In genomic region chr1:30950700-30951099, GRCh38 we compare ENCODE assay signal across 34 cellular contexts. TPM values are rescaled to one million over a fixed set of nuclear protein-coding genes. Genes with fewer than 3 reads are reported as not detected.
"Had no signal": no experiment of that assay in that cellular context is flagged by ENCODE, and none has a peak within 500 bp of the region (broad histone marks: within the 10 kb centered on the region; RNA-seq: fewer than 3 reads in every experiment).

No MANE protein-coding gene starts in this region.

- H3K4me3 ChIP-seq: adrenal gland, body of pancreas, PC-9 had no signal

- FAIRE-seq: astrocyte, bronchial epithelial cell, RCC 7860 had no signal

- H3K4me1 ChIP-seq: body of pancreas had no signal

- H3K9ac ChIP-seq: KMS-11 had no signal

- H3K27ac Mint-ChIP-seq: activated B cell treated with CpG ODN at 0.5 μM for 24 hours; activated naive CD4-positive, alpha-beta T cell treated with anti-CD3 and anti-CD28 coated beads, Interleukin-2, amount 10 ng/mL, durations not matched to agents 7 days and 5 days; activated naive CD8-positive, alpha-beta T cell treated with anti-CD3 and anti-CD28 coated beads, Interleukin-2, amount 10 ng/mL, durations not matched to agents 7 days and 5 days; activated T-helper 17 cell treated with anti-CD3 and anti-CD28 coated beads, Interleukin-2, amount 50 U/mL, for 72 hours had no signal

- H3K27me3 Mint-ChIP-seq: activated B cell treated with CpG ODN at 0.5 μM for 24 hours; activated naive CD4-positive, alpha-beta T cell treated with anti-CD3 and anti-CD28 coated beads, Interleukin-2, amount 10 ng/mL, durations not matched to agents 7 days and 5 days; activated naive CD8-positive, alpha-beta T cell treated with anti-CD3 and anti-CD28 coated beads, Interleukin-2, amount 10 ng/mL, durations not matched to agents 7 days and 5 days; activated T-helper 17 cell treated with anti-CD3 and anti-CD28 coated beads, Interleukin-2, amount 50 U/mL, for 72 hours; T-cell had no signal

- H3K27ac ChIP-seq: adrenal gland, body of pancreas, KMS-11, PC-9, RWPE1, VCaP had no signal

- H3K4me2 ChIP-seq: KMS-11, PC-9 had no signal

- H3K9me3 Mint-ChIP-seq: activated B cell treated with CpG ODN at 0.5 μM for 24 hours; activated naive CD4-positive, alpha-beta T cell treated with anti-CD3 and anti-CD28 coated beads, Interleukin-2, amount 10 ng/mL, durations not matched to agents 7 days and 5 days; activated naive CD8-positive, alpha-beta T cell treated with anti-CD3 and anti-CD28 coated beads, Interleukin-2, amount 10 ng/mL, durations not matched to agents 7 days and 5 days; activated T-helper 17 cell treated with anti-CD3 and anti-CD28 coated beads, Interleukin-2, amount 50 U/mL, for 72 hours; T-cell had no signal

- ATAC-seq: activated T-helper 17 cell treated with anti-CD3 and anti-CD28 coated beads, Interleukin-2, amount 50 U/mL, for 72 hours; body of pancreas; Right ventricle myocardium inferior; SK-N-SH treated with all-trans-retinoic acid at 6 μM for 48 hours; T-cell had no signal

- DNase-seq: activated B cell treated with CpG ODN at 0.5 μM for 24 hours; activated CD4-positive, alpha-beta T cell treated with anti-CD3 and anti-CD28 coated beads for 48 hours; activated CD4-positive, alpha-beta T cell treated with anti-CD3 and anti-CD28 coated beads, Interleukin-2, amount 50 U/mL, for 4 hours; activated CD4-positive, CD25-positive, alpha-beta regulatory T cell treated with anti-CD3 and anti-CD28 coated beads, Interleukin-2, amount 50 U/mL, for 72 hours; activated CD8-positive, alpha-beta memory T cell treated with anti-CD3 and anti-CD28 coated beads, Interleukin-2, amount 50 U/mL, for 4 hours; activated effector memory CD4-positive, alpha-beta T cell treated with anti-CD3 and anti-CD28 coated beads, Interleukin-2, amount 50 U/mL, for 16 hours; activated naive CD4-positive, alpha-beta T cell treated with anti-CD3 and anti-CD28 coated beads, Interleukin-2, amount 10 ng/mL, durations not matched to agents 7 days and 5 days; activated naive CD8-positive, alpha-beta T cell treated with anti-CD3 and anti-CD28 coated beads, Interleukin-2, amount 10 ng/mL, durations not matched to agents 7 days and 5 days; activated T-cell treated with anti-CD3 and anti-CD28 coated beads, Interleukin-2, amount 50 U/mL, for 48 hours; adrenal gland; body of pancreas; caudate nucleus; MM.1S; MV-4-11; NCI-H1092; NCI-H1694 treated with DMSO at 0.1 percent for 48 hours; NCI-H2029; NCI-H345; NCI-H524 treated with DMSO at 0.1 percent for 48 hours; PC-9; SIG-M5; T-cell; T-helper 2 cell; T-helper 9 cell had no signal

- H3K9me3 ChIP-seq: adrenal gland, body of pancreas had no signal

- H2AFZ ChIP-seq: PC-9 had no signal

- H3K4me3 Mint-ChIP-seq: activated B cell treated with CpG ODN at 0.5 μM for 24 hours; activated naive CD4-positive, alpha-beta T cell treated with anti-CD3 and anti-CD28 coated beads, Interleukin-2, amount 10 ng/mL, durations not matched to agents 7 days and 5 days; activated naive CD8-positive, alpha-beta T cell treated with anti-CD3 and anti-CD28 coated beads, Interleukin-2, amount 10 ng/mL, durations not matched to agents 7 days and 5 days; activated T-helper 17 cell treated with anti-CD3 and anti-CD28 coated beads, Interleukin-2, amount 50 U/mL, for 72 hours; T-cell had no signal

- H3K27me3 ChIP-seq: adrenal gland, body of pancreas had no signal

RNA-seq across cellular contexts. Expression of gene SDC3, which starts 42.1 kb away (rescaled TPM):
- total RNA-seq: OCI-LY7 had no signal
